ENCODE assay signal across 1 cellular context in genomic region chr5:32174011-32174866, GRCh38.
A peak's percentile ranks its signal among the peaks of the same experiment; 100 is the strongest.
TF ChIP-seq lines count a peak whose summit lies in the region.

TSS of gene GOLPH3 (minus strand) at chr5:32174319. CDS start at chr5:32174034, 285 bp downstream.

TF ChIP-seq in HepG2, 621 proteins besides CTCF, POLR2A, EP300 and RAD21 (continued from another document and continues in another):
- TF ChIP-seq, protein P1, sequence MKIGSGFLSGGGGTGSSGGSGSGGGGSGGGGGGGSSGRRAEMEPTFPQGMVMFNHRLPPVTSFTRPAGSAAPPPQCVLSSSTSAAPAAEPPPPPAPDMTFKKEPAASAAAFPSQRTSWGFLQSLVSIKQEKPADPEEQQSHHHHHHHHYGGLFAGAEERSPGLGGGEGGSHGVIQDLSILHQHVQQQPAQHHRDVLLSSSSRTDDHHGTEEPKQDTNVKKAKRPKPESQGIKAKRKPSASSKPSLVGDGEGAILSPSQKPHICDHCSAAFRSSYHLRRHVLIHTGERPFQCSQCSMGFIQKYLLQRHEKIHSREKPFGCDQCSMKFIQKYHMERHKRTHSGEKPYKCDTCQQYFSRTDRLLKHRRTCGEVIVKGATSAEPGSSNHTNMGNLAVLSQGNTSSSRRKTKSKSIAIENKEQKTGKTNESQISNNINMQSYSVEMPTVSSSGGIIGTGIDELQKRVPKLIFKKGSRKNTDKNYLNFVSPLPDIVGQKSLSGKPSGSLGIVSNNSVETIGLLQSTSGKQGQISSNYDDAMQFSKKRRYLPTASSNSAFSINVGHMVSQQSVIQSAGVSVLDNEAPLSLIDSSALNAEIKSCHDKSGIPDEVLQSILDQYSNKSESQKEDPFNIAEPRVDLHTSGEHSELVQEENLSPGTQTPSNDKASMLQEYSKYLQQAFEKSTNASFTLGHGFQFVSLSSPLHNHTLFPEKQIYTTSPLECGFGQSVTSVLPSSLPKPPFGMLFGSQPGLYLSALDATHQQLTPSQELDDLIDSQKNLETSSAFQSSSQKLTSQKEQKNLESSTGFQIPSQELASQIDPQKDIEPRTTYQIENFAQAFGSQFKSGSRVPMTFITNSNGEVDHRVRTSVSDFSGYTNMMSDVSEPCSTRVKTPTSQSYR (CRISPR knock-in tag; IDR thresholded peaks at IDR 0.05; ENCODE audit: borderline replicate concordance), result no peak
- TF ChIP-seq MXI1 (IDR thresholded peaks at IDR 0.05; ENCODE audit: borderline replicate concordance, low read depth, low read length) (no peak), IRF9 (CRISPR knock-in tag; IDR thresholded peaks at IDR 0.05; ENCODE audit: borderline replicate concordance) (peak; percentile 85), MAF1 (CRISPR knock-in tag; IDR thresholded peaks at IDR 0.05; ENCODE audit: borderline replicate concordance) (0 out of 2 replicates have a peak, but pooled peaks have one; percentile 74), ZNF501 (CRISPR knock-in tag; IDR thresholded peaks at IDR 0.05) (peak; percentile 90), MNT (IDR thresholded peaks at IDR 0.05) (no peak), MYC (CRISPR knock-in tag; IDR thresholded peaks at IDR 0.05; ENCODE audit: borderline replicate concordance) (peak; percentile 69), PBX2 (CRISPR knock-in tag; IDR thresholded peaks at IDR 0.05) (no peak), ZNF567 (CRISPR knock-in tag; IDR thresholded peaks at IDR 0.05; ENCODE audit: borderline replicate concordance) (no peak; the same call in 1 of the 2 replicates), MYNN (CRISPR knock-in tag; IDR thresholded peaks at IDR 0.05; ENCODE audit: low read depth) (no peak; the same call in 1 of the 2 replicates), SRY (CRISPR knock-in tag; IDR thresholded peaks at IDR 0.05) (no peak; the same call in 1 of the 2 replicates), FOXO1 (CRISPR knock-in tag; IDR thresholded peaks at IDR 0.05) (peak; percentile 39), ZBTB21 (CRISPR knock-in tag; IDR thresholded peaks at IDR 0.05) (peak; percentile 63; the same call in 1 of the 2 replicates), ZNF781 (CRISPR knock-in tag; IDR thresholded peaks at IDR 0.05; ENCODE audit: borderline replicate concordance, not compliant biosample characterization) (peak; percentile 83), CREM (IDR thresholded peaks at IDR 0.05) (peak; percentile 81), CREM (CRISPR knock-in tag; IDR thresholded peaks at IDR 0.05) (no peak; the same call in 1 of the 2 replicates), MXD1 (CRISPR knock-in tag; IDR thresholded peaks at IDR 0.05) (peak; percentile 70), ZBTB25 (CRISPR knock-in tag; IDR thresholded peaks at IDR 0.05) (peak; percentile 70), HOXA5 (CRISPR knock-in tag; IDR thresholded peaks at IDR 0.05) (peak; percentile 84; the same call in 1 of the 2 replicates), STAG1 (CRISPR knock-in tag; IDR thresholded peaks at IDR 0.05) (no peak; the same call in 1 of the 2 replicates), SNAPC4 (CRISPR knock-in tag; IDR thresholded peaks at IDR 0.05) (peak; percentile 91), KAT7 (CRISPR knock-in tag; IDR thresholded peaks at IDR 0.05; ENCODE audit: borderline replicate concordance) (peak; percentile 98; the same call in 1 of the 2 replicates), ZNF629 (CRISPR knock-in tag; conservative IDR thresholded peaks at IDR 0.05) (peak; percentile 45; the same call in 1 of the 2 replicates), ZSCAN30 (CRISPR knock-in tag; IDR thresholded peaks at IDR 0.05) (0 out of 2 replicates have a peak, but pooled peaks have one; percentile 75), TBL1XR1 (IDR thresholded peaks at IDR 0.05; ENCODE audit: borderline replicate concordance, low read length, partially characterized antibody) (peak; percentile 23), ZNF143 (CRISPR knock-in tag; IDR thresholded peaks at IDR 0.05) (0 out of 2 replicates have a peak, but pooled peaks have one; percentile 54), NFE2L2 (IDR thresholded peaks at IDR 0.05; ENCODE audit: low read length) (no peak), FOXK2 (IDR thresholded peaks at IDR 0.05) (no peak)
- TF ChIP-seq, protein P2, sequence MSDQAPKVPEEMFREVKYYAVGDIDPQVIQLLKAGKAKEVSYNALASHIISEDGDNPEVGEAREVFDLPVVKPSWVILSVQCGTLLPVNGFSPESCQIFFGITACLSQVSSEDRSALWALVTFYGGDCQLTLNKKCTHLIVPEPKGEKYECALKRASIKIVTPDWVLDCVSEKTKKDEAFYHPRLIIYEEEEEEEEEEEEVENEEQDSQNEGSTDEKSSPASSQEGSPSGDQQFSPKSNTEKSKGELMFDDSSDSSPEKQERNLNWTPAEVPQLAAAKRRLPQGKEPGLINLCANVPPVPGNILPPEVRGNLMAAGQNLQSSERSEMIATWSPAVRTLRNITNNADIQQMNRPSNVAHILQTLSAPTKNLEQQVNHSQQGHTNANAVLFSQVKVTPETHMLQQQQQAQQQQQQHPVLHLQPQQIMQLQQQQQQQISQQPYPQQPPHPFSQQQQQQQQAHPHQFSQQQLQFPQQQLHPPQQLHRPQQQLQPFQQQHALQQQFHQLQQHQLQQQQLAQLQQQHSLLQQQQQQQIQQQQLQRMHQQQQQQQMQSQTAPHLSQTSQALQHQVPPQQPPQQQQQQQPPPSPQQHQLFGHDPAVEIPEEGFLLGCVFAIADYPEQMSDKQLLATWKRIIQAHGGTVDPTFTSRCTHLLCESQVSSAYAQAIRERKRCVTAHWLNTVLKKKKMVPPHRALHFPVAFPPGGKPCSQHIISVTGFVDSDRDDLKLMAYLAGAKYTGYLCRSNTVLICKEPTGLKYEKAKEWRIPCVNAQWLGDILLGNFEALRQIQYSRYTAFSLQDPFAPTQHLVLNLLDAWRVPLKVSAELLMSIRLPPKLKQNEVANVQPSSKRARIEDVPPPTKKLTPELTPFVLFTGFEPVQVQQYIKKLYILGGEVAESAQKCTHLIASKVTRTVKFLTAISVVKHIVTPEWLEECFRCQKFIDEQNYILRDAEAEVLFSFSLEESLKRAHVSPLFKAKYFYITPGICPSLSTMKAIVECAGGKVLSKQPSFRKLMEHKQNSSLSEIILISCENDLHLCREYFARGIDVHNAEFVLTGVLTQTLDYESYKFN (CRISPR knock-in tag; conservative IDR thresholded peaks at IDR 0.05), result peak; percentile 59; the same call in 1 of the 2 replicates
- TF ChIP-seq, protein P3, sequence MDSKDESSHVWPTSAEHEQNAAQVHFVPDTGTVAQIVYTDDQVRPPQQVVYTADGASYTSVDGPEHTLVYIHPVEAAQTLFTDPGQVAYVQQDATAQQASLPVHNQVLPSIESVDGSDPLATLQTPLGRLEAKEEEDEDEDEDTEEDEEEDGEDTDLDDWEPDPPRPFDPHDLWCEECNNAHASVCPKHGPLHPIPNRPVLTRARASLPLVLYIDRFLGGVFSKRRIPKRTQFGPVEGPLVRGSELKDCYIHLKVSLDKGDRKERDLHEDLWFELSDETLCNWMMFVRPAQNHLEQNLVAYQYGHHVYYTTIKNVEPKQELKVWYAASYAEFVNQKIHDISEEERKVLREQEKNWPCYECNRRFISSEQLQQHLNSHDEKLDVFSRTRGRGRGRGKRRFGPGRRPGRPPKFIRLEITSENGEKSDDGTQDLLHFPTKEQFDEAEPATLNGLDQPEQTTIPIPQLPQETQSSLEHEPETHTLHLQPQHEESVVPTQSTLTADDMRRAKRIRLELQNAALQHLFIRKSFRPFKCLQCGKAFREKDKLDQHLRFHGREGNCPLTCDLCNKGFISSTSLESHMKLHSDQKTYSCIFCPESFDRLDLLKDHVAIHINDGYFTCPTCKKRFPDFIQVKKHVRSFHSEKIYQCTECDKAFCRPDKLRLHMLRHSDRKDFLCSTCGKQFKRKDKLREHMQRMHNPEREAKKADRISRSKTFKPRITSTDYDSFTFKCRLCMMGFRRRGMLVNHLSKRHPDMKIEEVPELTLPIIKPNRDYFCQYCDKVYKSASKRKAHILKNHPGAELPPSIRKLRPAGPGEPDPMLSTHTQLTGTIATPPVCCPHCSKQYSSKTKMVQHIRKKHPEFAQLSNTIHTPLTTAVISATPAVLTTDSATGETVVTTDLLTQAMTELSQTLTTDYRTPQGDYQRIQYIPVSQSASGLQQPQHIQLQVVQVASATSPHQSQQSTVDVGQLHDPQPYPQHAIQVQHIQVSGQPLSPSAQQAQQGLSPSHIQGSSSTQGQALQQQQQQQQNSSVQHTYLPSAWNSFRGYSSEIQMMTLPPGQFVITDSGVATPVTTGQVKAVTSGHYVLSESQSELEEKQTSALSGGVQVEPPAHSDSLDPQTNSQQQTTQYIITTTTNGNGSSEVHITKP (CRISPR knock-in tag; IDR thresholded peaks at IDR 0.05; ENCODE audit: low read depth), result peak; percentile 37
- TF ChIP-seq, protein P4, sequence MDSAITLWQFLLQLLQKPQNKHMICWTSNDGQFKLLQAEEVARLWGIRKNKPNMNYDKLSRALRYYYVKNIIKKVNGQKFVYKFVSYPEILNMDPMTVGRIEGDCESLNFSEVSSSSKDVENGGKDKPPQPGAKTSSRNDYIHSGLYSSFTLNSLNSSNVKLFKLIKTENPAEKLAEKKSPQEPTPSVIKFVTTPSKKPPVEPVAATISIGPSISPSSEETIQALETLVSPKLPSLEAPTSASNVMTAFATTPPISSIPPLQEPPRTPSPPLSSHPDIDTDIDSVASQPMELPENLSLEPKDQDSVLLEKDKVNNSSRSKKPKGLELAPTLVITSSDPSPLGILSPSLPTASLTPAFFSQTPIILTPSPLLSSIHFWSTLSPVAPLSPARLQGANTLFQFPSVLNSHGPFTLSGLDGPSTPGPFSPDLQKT (CRISPR knock-in tag; IDR thresholded peaks at IDR 0.05; ENCODE audit: borderline replicate concordance), result no peak
- TF ChIP-seq, protein P5, sequence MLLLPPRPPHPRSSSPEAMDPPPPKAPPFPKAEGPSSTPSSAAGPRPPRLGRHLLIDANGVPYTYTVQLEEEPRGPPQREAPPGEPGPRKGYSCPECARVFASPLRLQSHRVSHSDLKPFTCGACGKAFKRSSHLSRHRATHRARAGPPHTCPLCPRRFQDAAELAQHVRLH (CRISPR knock-in tag; IDR thresholded peaks at IDR 0.05; ENCODE audit: borderline replicate concordance, low read depth), result peak; percentile 60
